Comparison of ENCODE assay signal across 10 cellular contexts in the genomic region with DNA sequence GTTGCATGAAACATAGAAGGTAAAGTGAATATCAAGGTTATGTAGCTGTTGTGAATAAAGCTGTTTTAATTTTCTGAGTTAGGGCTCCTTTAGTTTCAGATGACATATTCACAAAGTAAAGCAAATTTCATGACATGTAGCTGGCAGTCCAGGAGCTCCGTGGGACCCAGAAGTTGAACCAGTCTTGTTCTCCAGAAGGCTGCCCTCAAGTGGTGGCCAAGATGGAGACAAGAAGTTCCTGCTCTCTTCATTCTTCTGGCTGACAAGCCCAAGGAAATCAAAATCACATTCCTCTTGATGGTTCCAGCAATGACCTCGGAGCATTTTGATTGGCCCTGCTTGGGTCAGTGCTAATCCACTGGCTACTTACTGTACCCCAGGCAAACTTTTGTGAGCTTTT.
A peak's percentile ranks its signal among the peaks of the same experiment; 100 is the strongest.
DNase-seq lines count a peak whose midpoint lies in the region; ATAC-seq and TF ChIP-seq lines count a peak whose summit lies in the region.
"Had no signal": no experiment of that assay in that cellular context is flagged by ENCODE, and none has a peak within 500 bp of the region (broad histone marks: within the 10 kb centered on the region; RNA-seq: fewer than 3 reads in every experiment).

No MANE protein-coding gene starts in this region.

- DNase-seq in ACHN (peak; percentile 30), PC-9 (peak in 1 of 2 experiments; percentile 9), fibroblast of peridontal ligament (ENCODE audit: extremely low read depth) (peak; percentile 0), GDM1 (lab: John Stamatoyannopoulos, UW) (no peak), DMS53 (lab: John Stamatoyannopoulos, UW) (no peak), T-helper 1 cell (no peak)
- DNase-seq: CD4-positive, CD25-positive, alpha-beta regulatory T cell; sigmoid colon had no signal

- peak; percentile 43 for ATAC-seq in GM21390 (IDR thresholded peaks at IDR 0.05; ENCODE audit: unreplicated experiment)
- ATAC-seq in HG03378 (IDR thresholded peaks at IDR 0.05; ENCODE audit: unreplicated experiment), result no peak

- H3K4me2 ChIP-seq in PC-9, result no peak overlapping the region

- CTCF ChIA-PET in PC-9 (lab: Charles Lee), result interaction anchor here (0.6 kb wide), 1 partner anchor 150 kb away, joined by 4 read pairs; no protein-coding TSS in a partner anchor

- H3K36me3 ChIP-seq in PC-9 (ENCODE audit: low read depth), result no peaks in the 10 kb centered on the region
- H3K36me3 ChIP-seq: sigmoid colon had no signal

- intact Hi-C loops in PC-9 (cut with micrococcal nuclease; ENCODE audit: unreplicated experiment), result no loop called here

- no peak overlapping the region for H2AFZ ChIP-seq in PC-9

- no peak overlapping the region for H3K27ac ChIP-seq in PC-9
- H3K27ac ChIP-seq: sigmoid colon had no signal

- in situ Hi-C loops in ACHN (cut with HindIII; ENCODE audit: low pct_ligation_motif_present, low pct_unique_long_range_greater_than_20kb, low sequenced_read_pairs), result no loop called here

- BruUV-seq in PC-9 (replicated peaks; lab: Mats Ljungman, UMichigan), result no TSS peak

- no peaks in the 10 kb centered on the region for H3K79me2 ChIP-seq in PC-9 (ENCODE audit: low read depth)

- no peaks in the 10 kb centered on the region for H4K20me1 ChIP-seq in PC-9 (ENCODE audit: insufficient read depth)

- H3K27me3 ChIP-seq in PC-9 (ENCODE audit: insufficient read depth, low read depth), result no peaks in the 10 kb centered on the region
- H3K27me3 ChIP-seq: sigmoid colon had no signal

- H3K9me3 ChIP-seq in PC-9 (ENCODE audit: insufficient read depth, low read depth), result no peaks in the 10 kb centered on the region; the same call in 1 of the 2 replicates
- H3K9me3 ChIP-seq: sigmoid colon had no signal

- H3F3A ChIP-seq in PC-9 (ENCODE audit: insufficient read depth, low read depth), result no peaks in the 10 kb centered on the region

- peak; percentile 54; the same call in 1 of the 2 replicates for TF ChIP-seq CTCF in PC-9 (conservative IDR thresholded peaks at IDR 0.05)

- H3K4me1 ChIP-seq in PC-9 (replicated peaks; ENCODE audit: insufficient read depth), result no peaks in the 10 kb centered on the region
- H3K4me1 ChIP-seq: sigmoid colon had no signal

- POLR2A ChIA-PET in PC-9 (lab: Charles Lee; ENCODE audit: unreplicated experiment), result no interaction called here

- H3K4me3 ChIP-seq in PC-9, result no peak overlapping the region
- H3K4me3 ChIP-seq: sigmoid colon had no signal

- H3K9me2 ChIP-seq in PC-9 (ENCODE audit: insufficient read depth), result no peaks in the 10 kb centered on the region

Comparison
In these comparisons a context has a peak if more than half of its experiments do, and no peak if none do; other contexts are left out.
1. DNase-seq: peak in ACHN (single experiment) and fibroblast of peridontal ligament (single experiment); none in GDM1 (single experiment), DMS53 (single experiment) and T-helper 1 cell (0 of 5).